Comparison of ENCODE assay signal across 1 cellular context in genomic region chr10:89700914-89701237, GRCh38.
TF ChIP-seq lines count a peak whose summit lies in the region.

No MANE protein-coding gene starts in this region.

TF ChIP-seq in WTC11, 78 proteins besides CTCF, POLR2A, EP300 and RAD21 (continued from another document):
- TF ChIP-seq, protein P1, sequence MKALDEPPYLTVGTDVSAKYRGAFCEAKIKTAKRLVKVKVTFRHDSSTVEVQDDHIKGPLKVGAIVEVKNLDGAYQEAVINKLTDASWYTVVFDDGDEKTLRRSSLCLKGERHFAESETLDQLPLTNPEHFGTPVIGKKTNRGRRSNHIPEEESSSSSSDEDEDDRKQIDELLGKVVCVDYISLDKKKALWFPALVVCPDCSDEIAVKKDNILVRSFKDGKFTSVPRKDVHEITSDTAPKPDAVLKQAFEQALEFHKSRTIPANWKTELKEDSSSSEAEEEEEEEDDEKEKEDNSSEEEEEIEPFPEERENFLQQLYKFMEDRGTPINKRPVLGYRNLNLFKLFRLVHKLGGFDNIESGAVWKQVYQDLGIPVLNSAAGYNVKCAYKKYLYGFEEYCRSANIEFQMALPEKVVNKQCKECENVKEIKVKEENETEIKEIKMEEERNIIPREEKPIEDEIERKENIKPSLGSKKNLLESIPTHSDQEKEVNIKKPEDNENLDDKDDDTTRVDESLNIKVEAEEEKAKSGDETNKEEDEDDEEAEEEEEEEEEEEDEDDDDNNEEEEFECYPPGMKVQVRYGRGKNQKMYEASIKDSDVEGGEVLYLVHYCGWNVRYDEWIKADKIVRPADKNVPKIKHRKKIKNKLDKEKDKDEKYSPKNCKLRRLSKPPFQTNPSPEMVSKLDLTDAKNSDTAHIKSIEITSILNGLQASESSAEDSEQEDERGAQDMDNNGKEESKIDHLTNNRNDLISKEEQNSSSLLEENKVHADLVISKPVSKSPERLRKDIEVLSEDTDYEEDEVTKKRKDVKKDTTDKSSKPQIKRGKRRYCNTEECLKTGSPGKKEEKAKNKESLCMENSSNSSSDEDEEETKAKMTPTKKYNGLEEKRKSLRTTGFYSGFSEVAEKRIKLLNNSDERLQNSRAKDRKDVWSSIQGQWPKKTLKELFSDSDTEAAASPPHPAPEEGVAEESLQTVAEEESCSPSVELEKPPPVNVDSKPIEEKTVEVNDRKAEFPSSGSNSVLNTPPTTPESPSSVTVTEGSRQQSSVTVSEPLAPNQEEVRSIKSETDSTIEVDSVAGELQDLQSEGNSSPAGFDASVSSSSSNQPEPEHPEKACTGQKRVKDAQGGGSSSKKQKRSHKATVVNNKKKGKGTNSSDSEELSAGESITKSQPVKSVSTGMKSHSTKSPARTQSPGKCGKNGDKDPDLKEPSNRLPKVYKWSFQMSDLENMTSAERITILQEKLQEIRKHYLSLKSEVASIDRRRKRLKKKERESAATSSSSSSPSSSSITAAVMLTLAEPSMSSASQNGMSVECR (CRISPR knock-in tag; IDR thresholded peaks at IDR 0.05; ENCODE audit: borderline replicate concordance) = 0 out of 2 replicates have a peak, but pooled peaks have one; percentile 8
- TF ChIP-seq, protein P2, sequence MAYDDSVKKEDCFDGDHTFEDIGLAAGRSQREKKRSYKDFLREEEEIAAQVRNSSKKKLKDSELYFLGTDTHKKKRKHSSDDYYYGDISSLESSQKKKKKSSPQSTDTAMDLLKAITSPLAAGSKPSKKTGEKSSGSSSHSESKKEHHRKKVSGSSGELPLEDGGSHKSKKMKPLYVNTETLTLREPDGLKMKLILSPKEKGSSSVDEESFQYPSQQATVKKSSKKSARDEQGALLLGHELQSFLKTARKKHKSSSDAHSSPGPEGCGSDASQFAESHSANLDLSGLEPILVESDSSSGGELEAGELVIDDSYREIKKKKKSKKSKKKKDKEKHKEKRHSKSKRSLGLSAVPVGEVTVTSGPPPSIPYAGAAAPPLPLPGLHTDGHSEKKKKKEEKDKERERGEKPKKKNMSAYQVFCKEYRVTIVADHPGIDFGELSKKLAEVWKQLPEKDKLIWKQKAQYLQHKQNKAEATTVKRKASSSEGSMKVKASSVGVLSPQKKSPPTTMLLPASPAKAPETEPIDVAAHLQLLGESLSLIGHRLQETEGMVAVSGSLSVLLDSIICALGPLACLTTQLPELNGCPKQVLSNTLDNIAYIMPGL (CRISPR knock-in tag; IDR thresholded peaks at IDR 0.05) = peak; percentile 24; the same call in 1 of the 2 replicates
- TF ChIP-seq ZNF317 (CRISPR knock-in tag; IDR thresholded peaks at IDR 0.05; ENCODE audit: borderline replicate concordance, low read depth) = no peak
- TF ChIP-seq, protein P3, sequence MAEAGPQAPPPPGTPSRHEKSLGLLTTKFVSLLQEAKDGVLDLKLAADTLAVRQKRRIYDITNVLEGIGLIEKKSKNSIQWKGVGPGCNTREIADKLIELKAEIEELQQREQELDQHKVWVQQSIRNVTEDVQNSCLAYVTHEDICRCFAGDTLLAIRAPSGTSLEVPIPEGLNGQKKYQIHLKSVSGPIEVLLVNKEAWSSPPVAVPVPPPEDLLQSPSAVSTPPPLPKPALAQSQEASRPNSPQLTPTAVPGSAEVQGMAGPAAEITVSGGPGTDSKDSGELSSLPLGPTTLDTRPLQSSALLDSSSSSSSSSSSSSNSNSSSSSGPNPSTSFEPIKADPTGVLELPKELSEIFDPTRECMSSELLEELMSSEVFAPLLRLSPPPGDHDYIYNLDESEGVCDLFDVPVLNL (CRISPR knock-in tag; IDR thresholded peaks at IDR 0.05; ENCODE audit: borderline replicate concordance, low read depth) = no peak
- TF ChIP-seq ZNF138 (CRISPR knock-in tag; conservative IDR thresholded peaks at IDR 0.05) = no peak
- no peak for TF ChIP-seq NR1H2 (CRISPR knock-in tag; IDR thresholded peaks at IDR 0.05)
- TF ChIP-seq ZNF121 (CRISPR knock-in tag; IDR thresholded peaks at IDR 0.05) = no peak
- no peak for TF ChIP-seq ZNF281 (CRISPR knock-in tag; IDR thresholded peaks at IDR 0.05)
- TF ChIP-seq ZNF532 (CRISPR knock-in tag; IDR thresholded peaks at IDR 0.05; ENCODE audit: borderline replicate concordance) = no peak
- TF ChIP-seq NR3C1 (CRISPR knock-in tag; conservative IDR thresholded peaks at IDR 0.05; ENCODE audit: low read depth) = no peak
